ENCODE assay signal across 18 cellular contexts in the genomic region with DNA sequence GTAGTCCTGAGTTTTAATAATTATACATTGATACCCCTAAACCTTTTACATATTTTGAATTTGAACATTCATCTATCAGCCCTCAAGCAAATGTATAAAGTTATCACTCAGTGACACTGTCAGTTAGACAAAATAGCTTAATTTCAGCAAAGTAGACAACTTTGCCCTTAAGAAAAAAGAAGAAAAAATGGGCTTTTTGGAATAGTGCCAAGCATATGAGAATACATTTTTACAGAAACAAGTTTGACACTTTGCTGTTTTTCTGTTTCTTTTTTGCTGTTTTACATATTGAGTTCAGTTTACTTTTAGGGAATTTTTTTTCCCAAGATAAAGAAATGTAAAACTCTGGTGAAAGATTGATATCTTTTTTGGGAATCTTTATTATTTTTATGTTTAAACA.
"Had no signal": no experiment of that assay in that cellular context is flagged by ENCODE, and none has a peak within 500 bp of the region (broad histone marks: within the 10 kb centered on the region; RNA-seq: fewer than 3 reads in every experiment).

No MANE protein-coding gene starts in this region.

- H3K27ac Mint-ChIP-seq: naive thymus-derived CD4-positive, alpha-beta T cell had no signal

- H3K27me3 Mint-ChIP-seq: naive thymus-derived CD4-positive, alpha-beta T cell had no signal

- ATAC-seq: foreskin keratinocyte; gastroesophageal sphincter; heart left ventricle; left cardiac atrium; left lung; left ventricle myocardium superior; lower lobe of right lung; naive thymus-derived CD4-positive, alpha-beta T cell; natural killer cell had no signal

- FAIRE-seq: colon, endothelial cell of umbilical vein, keratinocyte had no signal

- H3K4me3 ChIP-seq: coronary artery, esophagus muscularis mucosa, gastroesophageal sphincter, heart left ventricle, left lung, lower lobe of right lung had no signal

- DNase-seq: effector CD8-positive, alpha-beta T cell; foreskin keratinocyte; heart left ventricle; hippocampal formation; left cardiac atrium; left lung; left ventricle myocardium superior; lower lobe of right lung; mesenchymal stem cell; midbrain; naive thymus-derived CD4-positive, alpha-beta T cell; natural killer cell had no signal

- H3K27ac ChIP-seq: coronary artery, esophagus muscularis mucosa, foreskin keratinocyte, gastroesophageal sphincter, heart left ventricle, left lung, lower lobe of right lung had no signal

- H3K4me1 ChIP-seq: left lung, lower lobe of right lung had no signal

- H3K9me3 Mint-ChIP-seq: naive thymus-derived CD4-positive, alpha-beta T cell; natural killer cell had no signal

- H3K4me3 Mint-ChIP-seq: naive thymus-derived CD4-positive, alpha-beta T cell; natural killer cell had no signal

- H3K9me3 ChIP-seq: esophagus muscularis mucosa, gastroesophageal sphincter, heart left ventricle, left lung, lower lobe of right lung had no signal

- H3K27me3 ChIP-seq: esophagus muscularis mucosa, foreskin keratinocyte, gastroesophageal sphincter, heart left ventricle, left lung had no signal
